ENCODE assay signal across 18 cellular contexts in genomic region chr2:129606496-129607270, GRCh38.
DNase-seq lines count a peak whose midpoint lies in the region; ATAC-seq and TF ChIP-seq lines count a peak whose summit lies in the region.
"Had no signal": no experiment of that assay in that cellular context is flagged by ENCODE, and none has a peak within 500 bp of the region (broad histone marks: within the 10 kb centered on the region; RNA-seq: fewer than 3 reads in every experiment).

No MANE protein-coding gene starts in this region.

- no peak overlapping the region for H3K23ac ChIP-seq in mesendoderm (ENCODE audit: low read length)

- H2AK5ac ChIP-seq in mesendoderm (ENCODE audit: low read length) = no peak overlapping the region

- no peak overlapping the region for H2BK15ac ChIP-seq in mesendoderm (replicated peaks; ENCODE audit: low read depth)

- peak overlapping the region; percentile 52 for H3K18ac ChIP-seq in mesendoderm (ENCODE audit: low read length)

- H4K8ac ChIP-seq in mesendoderm (ENCODE audit: low read depth, low read length) = no peak overlapping the region

- TF ChIP-seq CTCF in A673 (conservative IDR thresholded peaks at IDR 0.05; ENCODE audit: low read depth, low read length) = peak; percentile 35; the same call in 1 of the 2 replicates
- TF ChIP-seq CTCF in esophagus muscularis mucosa (IDR thresholded peaks at IDR 0.05) = no peak
- TF ChIP-seq CTCF in CD8-positive, alpha-beta T cell (IDR thresholded peaks at IDR 0.05) = no peak

- H3K4me1 ChIP-seq in A673 (ENCODE audit: insufficient read depth, low read length, poor library complexity, severe bottlenecking) (peaks cover 34% of the 10 kb centered on the region), esophagus muscularis mucosa (peaks cover 0 to 9% (median 4%) of the 10 kb centered on the region in 4 donors), mesendoderm (ENCODE audit: control insufficient read depth, low read depth, low read length) (peaks cover 12% of the 10 kb centered on the region)
- no peaks in the 10 kb centered on the region for H3K4me1 ChIP-seq in CD8-positive, alpha-beta T cell (ENCODE audit: insufficient read depth, low read length)
- H3K4me1 ChIP-seq: SJCRH30 had no signal

- no peak overlapping the region for H3K4ac ChIP-seq in mesendoderm (ENCODE audit: low read depth, low read length)

- peak overlapping the region; percentile 24 for H3K4me3 ChIP-seq in A673 (ENCODE audit: low read depth, low read length, poor library complexity, severe bottlenecking)
- H3K4me3 ChIP-seq in esophagus muscularis mucosa = no peak overlapping the region
- H3K4me3 ChIP-seq in mesendoderm (ENCODE audit: low read length) = no peak overlapping the region
- no peak overlapping the region for H3K4me3 ChIP-seq in CD8-positive, alpha-beta T cell (ENCODE audit: low read depth, low read length)
- H3K4me3 ChIP-seq: GM23248, SJCRH30 had no signal

- no peaks in the 10 kb centered on the region for H3K79me1 ChIP-seq in mesendoderm (ENCODE audit: low read length)

- POLR2A ChIA-PET in A673 (lab: Charles Lee; ENCODE audit: low non-redundant PET) = interaction anchor here (0.6 kb wide), 1 partner anchor 39 kb away, joined by 3 read pairs; no protein-coding TSS in a partner anchor
- POLR2A ChIA-PET in activated CD4-positive, alpha-beta T cell treated with anti-CD3 and anti-CD28 coated beads, Interleukin-2, amount 10 ng/mL, durations not matched to agents 7 days and 5 days (lab: Charles Lee) = no interaction called here
- POLR2A ChIA-PET in CD8-positive, alpha-beta T cell (lab: Charles Lee) = no interaction called here

- H3K27ac ChIP-seq in A673 (ENCODE audit: low read depth, low read length, poor library complexity, severe bottlenecking) = peak overlapping the region; percentile 96
- H3K27ac ChIP-seq in esophagus muscularis mucosa (replicated peaks in 1 of 4) = no peak overlapping the region
- peak overlapping the region; percentile 6 for H3K27ac ChIP-seq in mesendoderm (ENCODE audit: low read depth, low read length)
- H3K27ac ChIP-seq in CD8-positive, alpha-beta T cell (ENCODE audit: low read depth, low read length) = no peak overlapping the region
- H3K27ac ChIP-seq: GM23248, SJCRH30 had no signal

- intact Hi-C loops in A673 (cut with micrococcal nuclease; ENCODE audit: unreplicated experiment) = loop anchor here (5.0 kb wide), 2 partner anchors 126 to 196 kb away; no protein-coding TSS in a partner anchor
- intact Hi-C loops in esophagus muscularis mucosa (cut with DNase I) = no loop called here
- intact Hi-C loops in CD8-positive, alpha-beta T cell (cut with DNase I, micrococcal nuclease) = no loop called here

- H3K4me2 ChIP-seq in mesendoderm (ENCODE audit: low read length) = no peak overlapping the region

- no peaks in the 10 kb centered on the region for H3K4me1 Mint-ChIP-seq in activated CD4-positive, alpha-beta T cell treated with anti-CD3 and anti-CD28 coated beads, Interleukin-2, amount 10 ng/mL, durations not matched to agents 7 days and 5 days
- no peaks in the 10 kb centered on the region for H3K4me1 Mint-ChIP-seq in CD8-positive, alpha-beta T cell (ENCODE audit: low read depth)
- H3K4me1 Mint-ChIP-seq: CD14-positive monocyte had no signal

- no peak overlapping the region for H3K27ac Mint-ChIP-seq in activated CD4-positive, alpha-beta T cell treated with anti-CD3 and anti-CD28 coated beads, Interleukin-2, amount 10 ng/mL, durations not matched to agents 7 days and 5 days
- no peak overlapping the region for H3K27ac Mint-ChIP-seq in CD8-positive, alpha-beta T cell
- H3K27ac Mint-ChIP-seq: CD14-positive monocyte had no signal

- TF ChIP-seq EP300 in Ishikawa (IDR thresholded peaks at IDR 0.05; ENCODE audit: borderline replicate concordance) (peak; percentile 87), esophagus muscularis mucosa (IDR thresholded peaks at IDR 0.05) (no peak)

- H3K9ac ChIP-seq in mesendoderm (ENCODE audit: low read length) = no peak overlapping the region
- H3K9ac ChIP-seq: GM23248 had no signal

- H3K27me3 ChIP-seq in A673 (replicated peaks; ENCODE audit: insufficient read depth, low read depth, low read length, poor library complexity) (no peaks in the 10 kb centered on the region), esophagus muscularis mucosa (peaks cover 0 to 12% (median 0%) of the 10 kb centered on the region in 4 donors), mesendoderm (ENCODE audit: insufficient read depth, low read length, poor library complexity) (no peaks in the 10 kb centered on the region)
- no peaks in the 10 kb centered on the region for H3K27me3 ChIP-seq in CD8-positive, alpha-beta T cell (ENCODE audit: insufficient read depth, low read length)
- H3K27me3 ChIP-seq: SJCRH30 had no signal

- ATAC-seq in CD8-positive, alpha-beta T cell = no peak

- H3K79me2 ChIP-seq in mesendoderm (ENCODE audit: control insufficient read depth, insufficient read depth, low read length) = no peaks in the 10 kb centered on the region

- CTCF ChIA-PET in A673 (lab: Charles Lee) = no interaction called here
- CTCF ChIA-PET in activated CD4-positive, alpha-beta T cell treated with anti-CD3 and anti-CD28 coated beads, Interleukin-2, amount 10 ng/mL, durations not matched to agents 7 days and 5 days (lab: Charles Lee) = no interaction called here
- CTCF ChIA-PET in CD8-positive, alpha-beta T cell (lab: Charles Lee) = no interaction called here

- DNase-seq in A673 (ENCODE audit: low spot score) = peak; percentile 99
- DNase-seq in esophagus muscularis mucosa (ENCODE audit: extremely low spot score) = peak; percentile 90
- DNase-seq in mesendoderm = peak; percentile 95
- no peak for DNase-seq in activated CD4-positive, alpha-beta T cell treated with anti-CD3 and anti-CD28 coated beads, Interleukin-2, amount 10 ng/mL, durations not matched to agents 7 days and 5 days
- DNase-seq in NCI-H526 (lab: John Stamatoyannopoulos, UW) = no peak
- DNase-seq in CD8-positive, alpha-beta T cell = no peak
- DNase-seq in activated CD8-positive, alpha-beta memory T cell treated with anti-CD3 and anti-CD28 coated beads, Interleukin-2, amount 50 U/mL, for 4 hours = no peak
- DNase-seq: COR-L47; GM23248; NCI-H187; NCI-H345; NCI-H69; NK-92 treated with Interleukin-12 subunit alpha and Interleukin-12 subunit beta, amount 100 ng/mL, for 24 hours; OCI-M1; RPMI8226; SJCRH30 had no signal

- WGBS in esophagus muscularis mucosa = 61% methylated on average over 9 of the region's 12 CpGs
- WGBS in mesendoderm (ENCODE audit: extremely low coverage, insufficient coverage, low lambda C conversion rate) = no CpG with 5 or more reads among the region's 12 CpGs

- peak overlapping the region; percentile 74 for H3K56ac ChIP-seq in mesendoderm (ENCODE audit: low read length)

- H2BK120ac ChIP-seq in mesendoderm (ENCODE audit: low read depth, low read length) = no peak overlapping the region

- peak overlapping the region; percentile 21 for H2BK5ac ChIP-seq in mesendoderm (ENCODE audit: low read length)

- no TSS peak for BruUV-seq in A673 (replicated peaks; lab: Mats Ljungman, UMichigan)

- no peaks in the 10 kb centered on the region for H3K36me3 ChIP-seq in A673 (ENCODE audit: insufficient read depth, low read length, poor library complexity, severe bottlenecking)
- H3K36me3 ChIP-seq in esophagus muscularis mucosa = no peaks in the 10 kb centered on the region
- no peaks in the 10 kb centered on the region for H3K36me3 ChIP-seq in mesendoderm (ENCODE audit: control insufficient read depth, insufficient read depth, low read length)
- no peaks in the 10 kb centered on the region for H3K36me3 ChIP-seq in CD8-positive, alpha-beta T cell (ENCODE audit: insufficient read depth, low read length)
- H3K36me3 ChIP-seq: SJCRH30 had no signal

- H3K4me3 Mint-ChIP-seq in activated CD4-positive, alpha-beta T cell treated with anti-CD3 and anti-CD28 coated beads, Interleukin-2, amount 10 ng/mL, durations not matched to agents 7 days and 5 days = no peak overlapping the region
- H3K4me3 Mint-ChIP-seq in CD8-positive, alpha-beta T cell = no peak overlapping the region
- H3K4me3 Mint-ChIP-seq: CD14-positive monocyte had no signal

- no peaks in the 10 kb centered on the region for H3K36me3 Mint-ChIP-seq in activated CD4-positive, alpha-beta T cell treated with anti-CD3 and anti-CD28 coated beads, Interleukin-2, amount 10 ng/mL, durations not matched to agents 7 days and 5 days (ENCODE audit: low read depth)
- H3K36me3 Mint-ChIP-seq in CD8-positive, alpha-beta T cell = no peaks in the 10 kb centered on the region
- H3K36me3 Mint-ChIP-seq: CD14-positive monocyte had no signal

- no peak for TF ChIP-seq POLR2A in esophagus muscularis mucosa (IDR thresholded peaks at IDR 0.05; ENCODE audit: low read depth)

- no peaks in the 10 kb centered on the region for H3K9me3 ChIP-seq in A673 (ENCODE audit: low read depth, low read length, poor library complexity, severe bottlenecking)
- no peaks in the 10 kb centered on the region for H3K9me3 ChIP-seq in esophagus muscularis mucosa
- no peaks in the 10 kb centered on the region for H3K9me3 ChIP-seq in CD8-positive, alpha-beta T cell (ENCODE audit: low read length)
- H3K9me3 ChIP-seq: SJCRH30 had no signal

- no peak overlapping the region for H4K5ac ChIP-seq in mesendoderm (ENCODE audit: low read length)

- H3K9me3 Mint-ChIP-seq in activated CD4-positive, alpha-beta T cell treated with anti-CD3 and anti-CD28 coated beads, Interleukin-2, amount 10 ng/mL, durations not matched to agents 7 days and 5 days = no peaks in the 10 kb centered on the region
- H3K9me3 Mint-ChIP-seq in CD8-positive, alpha-beta T cell = no peaks in the 10 kb centered on the region

- no peak for TF ChIP-seq RAD21 in Ishikawa (IDR thresholded peaks at IDR 0.05; ENCODE audit: low read depth)

- no peaks in the 10 kb centered on the region for H3K27me3 Mint-ChIP-seq in activated CD4-positive, alpha-beta T cell treated with anti-CD3 and anti-CD28 coated beads, Interleukin-2, amount 10 ng/mL, durations not matched to agents 7 days and 5 days
- H3K27me3 Mint-ChIP-seq in CD8-positive, alpha-beta T cell (ENCODE audit: low read depth) = peaks cover 15% of the 10 kb centered on the region

TF ChIP-seq in Ishikawa, 13 proteins besides CTCF, POLR2A, EP300 and RAD21 (continues in another document):
- TF ChIP-seq CREB1 (IDR thresholded peaks at IDR 0.05; ENCODE audit: low read depth) (no peak), CEBPB (IDR thresholded peaks at IDR 0.05) (0 out of 2 replicates have a peak, but pooled peaks have one; percentile 10), MAX (IDR thresholded peaks at IDR 0.05) (peak; percentile 52; the same call in 1 of the 2 replicates), TAF1 (IDR thresholded peaks at IDR 0.05; ENCODE audit: low read depth) (no peak), FOXM1 (IDR thresholded peaks at IDR 0.05; ENCODE audit: borderline replicate concordance, low read depth) (peak; percentile 76), ZBTB7A (IDR thresholded peaks at IDR 0.05; ENCODE audit: low read depth) (no peak), TEAD4 (IDR thresholded peaks at IDR 0.05) (peak; percentile 76), NFIC (IDR thresholded peaks at IDR 0.05) (peak; percentile 89)

Comparison
In these comparisons a context has a peak if more than half of its experiments do, and no peak if none do; other contexts are left out.
1. DNase-seq: peak in A673 (single experiment), esophagus muscularis mucosa (single experiment) and mesendoderm (single experiment); none in activated CD4-positive, alpha-beta T cell treated with anti-CD3 and anti-CD28 coated beads, Interleukin-2, amount 10 ng/mL, durations not matched to agents 7 days and 5 days (single experiment), NCI-H526 (0 of 2), CD8-positive, alpha-beta T cell (0 of 7) and activated CD8-positive, alpha-beta memory T cell treated with anti-CD3 and anti-CD28 coated beads, Interleukin-2, amount 50 U/mL, for 4 hours (single experiment).
2. H3K27ac ChIP-seq: peak in A673 (single experiment) and mesendoderm (single experiment); none in esophagus muscularis mucosa (0 of 4) and CD8-positive, alpha-beta T cell (single experiment).